ENCODE assay signal across 1 cellular context in genomic region chr7:135977020-135977741, GRCh38.
A peak's percentile ranks its signal among the peaks of the same experiment; 100 is the strongest.
TF ChIP-seq lines count a peak whose summit lies in the region.

TSS of gene MTPN (minus strand) at chr7:135977359. CDS start at chr7:135977100, 259 bp downstream.

TF ChIP-seq in HepG2, 621 proteins besides CTCF, POLR2A, EP300 and RAD21 (continued from another document and continues in another):
- no peak for TF ChIP-seq TBX3 (IDR thresholded peaks at IDR 0.05; ENCODE audit: borderline replicate concordance)
- no peak for TF ChIP-seq ZKSCAN8 (CRISPR knock-in tag; IDR thresholded peaks at IDR 0.05; ENCODE audit: borderline replicate concordance)
- TF ChIP-seq MLLT10 (CRISPR knock-in tag; IDR thresholded peaks at IDR 0.05), result no peak
- TF ChIP-seq THAP8 (CRISPR knock-in tag; IDR thresholded peaks at IDR 0.05; ENCODE audit: borderline replicate concordance), result no peak
- no peak for TF ChIP-seq ATF7 (IDR thresholded peaks at IDR 0.05)
- no peak for TF ChIP-seq ATF7 (CRISPR knock-in tag; IDR thresholded peaks at IDR 0.05)
- no peak for TF ChIP-seq THYN1 (CRISPR knock-in tag; IDR thresholded peaks at IDR 0.05; ENCODE audit: borderline replicate concordance, low read depth)
- no peak for TF ChIP-seq ZBTB33 (CRISPR knock-in tag; IDR thresholded peaks at IDR 0.05)
- 0 out of 2 replicates have a peak, but pooled peaks have one; percentile 69 for TF ChIP-seq ZNF503 (CRISPR knock-in tag; IDR thresholded peaks at IDR 0.05)
- peak; percentile 92 for TF ChIP-seq PHF8 (CRISPR knock-in tag; IDR thresholded peaks at IDR 0.05)
- TF ChIP-seq ZSCAN9 (CRISPR knock-in tag; IDR thresholded peaks at IDR 0.05; ENCODE audit: borderline replicate concordance), result no peak
- TF ChIP-seq MYNN (CRISPR knock-in tag; IDR thresholded peaks at IDR 0.05; ENCODE audit: low read depth), result no peak
- TF ChIP-seq ZNF576 (CRISPR knock-in tag; IDR thresholded peaks at IDR 0.05), result no peak
- TF ChIP-seq CENPX (CRISPR knock-in tag; IDR thresholded peaks at IDR 0.05), result no peak
- TF ChIP-seq GLI4 (CRISPR knock-in tag; IDR thresholded peaks at IDR 0.05; ENCODE audit: borderline replicate concordance), result no peak
- no peak for TF ChIP-seq ZNF562 (CRISPR knock-in tag; IDR thresholded peaks at IDR 0.05; ENCODE audit: borderline replicate concordance)
- TF ChIP-seq FOXM1 (CRISPR knock-in tag; IDR thresholded peaks at IDR 0.05), result no peak
- 0 out of 2 replicates have a peak, but pooled peaks have one; percentile 20 for TF ChIP-seq MIXL1 (CRISPR knock-in tag; IDR thresholded peaks at IDR 0.05)
- no peak for TF ChIP-seq ZNF496 (CRISPR knock-in tag; IDR thresholded peaks at IDR 0.05; ENCODE audit: insufficient replicate concordance)
- TF ChIP-seq KIAA2018 (CRISPR knock-in tag; IDR thresholded peaks at IDR 0.05; ENCODE audit: borderline replicate concordance), result no peak
- peak; percentile 81; the same call in 1 of the 2 replicates for TF ChIP-seq DMAP1 (CRISPR knock-in tag; IDR thresholded peaks at IDR 0.05)
- no peak for TF ChIP-seq XBP1 (CRISPR knock-in tag; IDR thresholded peaks at IDR 0.05)
- TF ChIP-seq ARNT (IDR thresholded peaks at IDR 0.05), result no peak
- TF ChIP-seq ZNF879 (CRISPR knock-in tag; IDR thresholded peaks at IDR 0.05), result 0 out of 2 replicates have a peak, but pooled peaks have one; percentile 45
- TF ChIP-seq PBX3 (CRISPR knock-in tag; IDR thresholded peaks at IDR 0.05; ENCODE audit: borderline replicate concordance), result no peak
- no peak for TF ChIP-seq HIC2 (CRISPR knock-in tag; IDR thresholded peaks at IDR 0.05; ENCODE audit: low read depth)
- TF ChIP-seq NR2F1 (CRISPR knock-in tag; IDR thresholded peaks at IDR 0.05), result no peak
- TF ChIP-seq ZNF782 (CRISPR knock-in tag; IDR thresholded peaks at IDR 0.05; ENCODE audit: borderline replicate concordance), result no peak
- no peak for TF ChIP-seq HMG20A (CRISPR knock-in tag; IDR thresholded peaks at IDR 0.05; ENCODE audit: borderline replicate concordance)
- TF ChIP-seq CCDC6 (CRISPR knock-in tag; IDR thresholded peaks at IDR 0.05), result peak; percentile 67; the same call in 1 of the 2 replicates
- no peak for TF ChIP-seq ZNF713 (CRISPR knock-in tag; IDR thresholded peaks at IDR 0.05)
- no peak for TF ChIP-seq ZNF12 (CRISPR knock-in tag; IDR thresholded peaks at IDR 0.05)
- TF ChIP-seq RORA (CRISPR knock-in tag; IDR thresholded peaks at IDR 0.05), result no peak
- TF ChIP-seq ZSCAN25 (CRISPR knock-in tag; IDR thresholded peaks at IDR 0.05), result peak; percentile 22; the same call in 1 of the 2 replicates
- TF ChIP-seq ZNF24 (IDR thresholded peaks at IDR 0.05), result no peak
- TF ChIP-seq CREB3 (CRISPR knock-in tag; IDR thresholded peaks at IDR 0.05), result 0 out of 2 replicates have a peak, but pooled peaks have one; percentile 46
- TF ChIP-seq BRCA1 (CRISPR knock-in tag; IDR thresholded peaks at IDR 0.05), result no peak
- TF ChIP-seq ZNF138 (CRISPR knock-in tag; IDR thresholded peaks at IDR 0.05; ENCODE audit: low read depth), result 0 out of 2 replicates have a peak, but pooled peaks have one; percentile 60
- no peak for TF ChIP-seq ZNF550 (CRISPR knock-in tag; IDR thresholded peaks at IDR 0.05; ENCODE audit: borderline replicate concordance)
- TF ChIP-seq ZNF781 (CRISPR knock-in tag; IDR thresholded peaks at IDR 0.05; ENCODE audit: borderline replicate concordance, not compliant biosample characterization), result peak; percentile 85
- no peak for TF ChIP-seq ARID2 (CRISPR knock-in tag; IDR thresholded peaks at IDR 0.05; ENCODE audit: borderline replicate concordance)
- TF ChIP-seq SUZ12 (IDR thresholded peaks at IDR 0.05; ENCODE audit: low read depth, low read length), result no peak
- TF ChIP-seq ZNF839 (CRISPR knock-in tag; IDR thresholded peaks at IDR 0.05; ENCODE audit: borderline replicate concordance), result peak; percentile 30; the same call in 1 of the 2 replicates
- no peak for TF ChIP-seq ZNF432 (CRISPR knock-in tag; IDR thresholded peaks at IDR 0.05; ENCODE audit: borderline replicate concordance)
- TF ChIP-seq ZNF460 (CRISPR knock-in tag; IDR thresholded peaks at IDR 0.05; ENCODE audit: borderline replicate concordance), result peak; percentile 14; the same call in 1 of the 2 replicates
- TF ChIP-seq BCL6 (CRISPR knock-in tag; IDR thresholded peaks at IDR 0.05), result peak; percentile 31; the same call in 1 of the 2 replicates
- no peak for TF ChIP-seq ZNF850 (CRISPR knock-in tag; conservative IDR thresholded peaks at IDR 0.05)
- peak; percentile 95 for TF ChIP-seq KMT2B (CRISPR knock-in tag; IDR thresholded peaks at IDR 0.05)
- TF ChIP-seq ZNF724P (CRISPR knock-in tag; IDR thresholded peaks at IDR 0.05; ENCODE audit: borderline replicate concordance), result no peak
- no peak for TF ChIP-seq GLMP (CRISPR knock-in tag; IDR thresholded peaks at IDR 0.05; ENCODE audit: borderline replicate concordance)
- TF ChIP-seq ZNF3 (CRISPR knock-in tag; IDR thresholded peaks at IDR 0.05), result no peak
- TF ChIP-seq ZNF563 (CRISPR knock-in tag; IDR thresholded peaks at IDR 0.05), result peak; percentile 72; the same call in 1 of the 2 replicates
- TF ChIP-seq KLF11 (CRISPR knock-in tag; IDR thresholded peaks at IDR 0.05), result no peak
